In the genomic region with DNA sequence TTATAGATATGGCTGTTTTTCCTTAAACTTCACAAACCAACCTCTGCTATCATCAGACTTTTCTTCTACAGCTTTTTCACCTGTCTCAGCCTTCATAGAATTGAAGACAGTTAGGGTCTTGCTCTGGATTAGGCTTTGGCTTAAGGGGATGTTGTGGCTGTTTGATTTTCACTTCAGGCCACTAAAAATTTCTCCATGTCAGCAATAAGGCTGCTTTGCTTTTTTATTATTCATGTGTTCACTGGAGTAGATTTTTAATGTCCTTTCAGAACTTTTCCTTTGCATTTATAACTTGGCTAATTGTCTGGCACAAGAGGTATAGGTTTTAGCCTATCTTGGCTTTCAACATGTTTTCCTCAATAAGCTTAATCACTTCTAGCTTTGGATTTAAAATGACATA, we compare ENCODE assay signal across 36 cellular contexts.
DNase-seq lines count a peak whose midpoint lies in the region; ATAC-seq, FAIRE-seq and TF ChIP-seq lines count a peak whose summit lies in the region.
"Had no signal": no experiment of that assay in that cellular context is flagged by ENCODE, and none has a peak within 500 bp of the region (broad histone marks: within the 10 kb centered on the region; RNA-seq: fewer than 3 reads in every experiment).

No MANE protein-coding gene starts in this region.

- H3K9me3 Mint-ChIP-seq in activated T-helper 1 cell treated with anti-CD3 and anti-CD28 coated beads, Interleukin-12 subunit alpha, Interleukin-12 subunit beta, Interleukin-2, Interleukin-4 antibody, amounts not matched to agents 30 ng/mL and 10 ng/mL and 1 ng/mL, durations not matched to agents 14 hours and 24 hours and 36 hours, result no peaks in the 10 kb centered on the region
- H3K9me3 Mint-ChIP-seq: CD4-positive, alpha-beta T cell had no signal

- H4K8ac ChIP-seq in IMR-90 (ENCODE audit: low read depth in 2 of 2, low read length in 2 of 2), result no peak overlapping the region
- no peak overlapping the region for H4K8ac ChIP-seq in mesenchymal stem cell (ENCODE audit: low read length)

- dilution Hi-C loops in IMR-90 (cut with HindIII; ENCODE audit: low sequenced_read_pairs, unreplicated experiment), result no loop called here

- H4K20me1 ChIP-seq in HepG2 (ENCODE audit: insufficient read depth, low read length) (no peaks in the 10 kb centered on the region), IMR-90 (ENCODE audit: insufficient read depth, low read length) (no peaks in the 10 kb centered on the region)
- H4K20me1 ChIP-seq: BLaER1; BLaER1 treated with 17β-estradiol and CSF1 and Interleukin-3, amounts not matched to agents 10 nM and 100 nM had no signal

- H3K9ac ChIP-seq in HepG2 (ENCODE audit: insufficient read depth, low read depth, low read length), result no peak overlapping the region
- H3K9ac ChIP-seq in IMR-90 (ENCODE audit: low read depth, low read length), result no peak overlapping the region
- no peak overlapping the region for H3K9ac ChIP-seq in mesenchymal stem cell (ENCODE audit: low read length)
- H3K9ac ChIP-seq: BLaER1; BLaER1 treated with 17β-estradiol and CSF1 and Interleukin-3, amounts not matched to agents 10 nM and 100 nM had no signal

- POLR2A ChIA-PET in HepG2 (lab: Yijun Ruan, JAX), result no interaction called here
- POLR2A ChIA-PET in A549 (lab: Yijun Ruan, JAX), result no interaction called here
- POLR2A ChIA-PET in IMR-90 (lab: Charles Lee; ENCODE audit: unreplicated experiment), result no interaction called here

- no peak overlapping the region for H2BK15ac ChIP-seq in IMR-90 (ENCODE audit: low read depth, low read length)
- H2BK15ac ChIP-seq in mesenchymal stem cell (ENCODE audit: low read depth, poor library complexity, severe bottlenecking), result no peak overlapping the region

- H3K36me3 Mint-ChIP-seq in activated T-helper 1 cell treated with anti-CD3 and anti-CD28 coated beads, Interleukin-12 subunit alpha, Interleukin-12 subunit beta, Interleukin-2, Interleukin-4 antibody, amounts not matched to agents 30 ng/mL and 10 ng/mL and 1 ng/mL, durations not matched to agents 14 hours and 24 hours and 36 hours (ENCODE audit: low read depth), result no peaks in the 10 kb centered on the region
- H3K36me3 Mint-ChIP-seq: CD14-positive monocyte; CD4-positive, alpha-beta memory T cell; CD4-positive, CD25-positive, alpha-beta regulatory T cell; CD8-positive, alpha-beta memory T cell; CD8-positive, alpha-beta T cell had no signal

- H2BK120ac ChIP-seq in IMR-90 (ENCODE audit: low read depth, low read length) (no peak overlapping the region), mesenchymal stem cell (ENCODE audit: low read depth, low read length) (no peak overlapping the region)

- no peak overlapping the region for H2AK5ac ChIP-seq in IMR-90 (ENCODE audit: low read depth, low read length)
- no peak overlapping the region for H2AK5ac ChIP-seq in mesenchymal stem cell (ENCODE audit: low read length, severe bottlenecking)

- no peak overlapping the region for H3K14ac ChIP-seq in IMR-90 (replicated peaks; ENCODE audit: low read depth, low read length)
- no peak overlapping the region for H3K14ac ChIP-seq in mesenchymal stem cell (ENCODE audit: low read length in 2 of 2)

- no peaks in the 10 kb centered on the region for H3K79me2 ChIP-seq in HepG2 (ENCODE audit: insufficient read depth, low read length)

- no peak for ATAC-seq in HepG2
- no peak for ATAC-seq in right lobe of liver
- no peak for ATAC-seq in A549
- ATAC-seq in IMR-90 (ENCODE audit: low read depth), result no peak
- ATAC-seq: CD8-positive, alpha-beta T cell had no signal

- H2BK5ac ChIP-seq in IMR-90 (ENCODE audit: low read depth, low read length, poor library complexity, severe bottlenecking) (no peak overlapping the region), mesenchymal stem cell (ENCODE audit: low read depth, low read length, poor library complexity, severe bottlenecking) (no peak overlapping the region)

- no peaks in the 10 kb centered on the region for H3K79me1 ChIP-seq in IMR-90 (ENCODE audit: low read depth in 1 of 2, low read length in 2 of 2)
- H3K79me1 ChIP-seq in mesenchymal stem cell (replicated peaks; ENCODE audit: low read length, poor library complexity, severe bottlenecking), result no peaks in the 10 kb centered on the region

- no peak overlapping the region for H3K4me3 Mint-ChIP-seq in activated T-helper 1 cell treated with anti-CD3 and anti-CD28 coated beads, Interleukin-12 subunit alpha, Interleukin-12 subunit beta, Interleukin-2, Interleukin-4 antibody, amounts not matched to agents 30 ng/mL and 10 ng/mL and 1 ng/mL, durations not matched to agents 14 hours and 24 hours and 36 hours
- H3K4me3 Mint-ChIP-seq: B cell; CD14-positive monocyte; CD4-positive, alpha-beta memory T cell; CD4-positive, alpha-beta T cell; CD4-positive, CD25-positive, alpha-beta regulatory T cell; CD8-positive, alpha-beta memory T cell; CD8-positive, alpha-beta T cell had no signal

- no TSS peak for BruUV-seq in HepG2 (replicated peaks; lab: Mats Ljungman, UMichigan)
- BruUV-seq in IMR-90 (replicated peaks; lab: Mats Ljungman, UMichigan), result no TSS peak

- H3K4me3 ChIP-seq in HepG2 (replicated peaks in 1 of 3; ENCODE audit: insufficient read depth in 1 of 3, low read depth in 2 of 3, low read length in 3 of 3), result no peak overlapping the region
- H3K4me3 ChIP-seq in right lobe of liver, result no peak overlapping the region
- no peak overlapping the region for H3K4me3 ChIP-seq in A549
- no peak overlapping the region for H3K4me3 ChIP-seq in IMR-90 (ENCODE audit: insufficient read depth, low read depth, low read length)
- no peak overlapping the region for H3K4me3 ChIP-seq in retinal pigment epithelial cell (ENCODE audit: low read length)
- H3K4me3 ChIP-seq in mesenchymal stem cell (ENCODE audit: insufficient read depth in 1 of 2, low read depth in 1 of 2, low read length in 2 of 2), result no peak overlapping the region
- H3K4me3 ChIP-seq: BLaER1; BLaER1 treated with 17β-estradiol and CSF1 and Interleukin-3, amounts not matched to agents 10 nM and 100 nM had no signal

- in situ Hi-C loops in HepG2 (cut with HindIII; ENCODE audit: extremely low pct_ligation_motif_present, low pct_unique_long_range_greater_than_20kb), result no loop called here
- in situ Hi-C loops in IMR-90 (cut with MboI; ENCODE audit: low sequenced_read_pairs), result no loop called here

- no peaks in the 10 kb centered on the region for H3K27me3 Mint-ChIP-seq in activated T-helper 1 cell treated with anti-CD3 and anti-CD28 coated beads, Interleukin-12 subunit alpha, Interleukin-12 subunit beta, Interleukin-2, Interleukin-4 antibody, amounts not matched to agents 30 ng/mL and 10 ng/mL and 1 ng/mL, durations not matched to agents 14 hours and 24 hours and 36 hours (ENCODE audit: insufficient read depth)
- H3K27me3 Mint-ChIP-seq: CD4-positive, alpha-beta memory T cell; CD4-positive, alpha-beta T cell; CD4-positive, CD25-positive, alpha-beta regulatory T cell; CD8-positive, alpha-beta memory T cell had no signal

- H3K27ac Mint-ChIP-seq in activated T-helper 1 cell treated with anti-CD3 and anti-CD28 coated beads, Interleukin-12 subunit alpha, Interleukin-12 subunit beta, Interleukin-2, Interleukin-4 antibody, amounts not matched to agents 30 ng/mL and 10 ng/mL and 1 ng/mL, durations not matched to agents 14 hours and 24 hours and 36 hours, result no peak overlapping the region
- H3K27ac Mint-ChIP-seq: B cell; CD14-positive monocyte; CD4-positive, alpha-beta memory T cell; CD4-positive, alpha-beta T cell; CD4-positive, CD25-positive, alpha-beta regulatory T cell; CD8-positive, alpha-beta memory T cell; CD8-positive, alpha-beta T cell had no signal

- H3K4ac ChIP-seq in IMR-90 (ENCODE audit: low read depth, low read length) (no peak overlapping the region), mesenchymal stem cell (ENCODE audit: low read depth in 1 of 2, low read length in 2 of 2) (no peak overlapping the region)

- TF ChIP-seq EP300 in HepG2 (IDR thresholded peaks at IDR 0.05; ENCODE audit: low read depth in 2 of 2, low read length in 2 of 2) (no peak), HepG2 (CRISPR knock-in tag; IDR thresholded peaks at IDR 0.05; ENCODE audit: borderline replicate concordance) (no peak), A549 (IDR thresholded peaks at IDR 0.05) (no peak)

- no peak overlapping the region for H2AK9ac ChIP-seq in IMR-90 (replicated peaks; ENCODE audit: low read depth, low read length, poor library complexity)

- TF ChIP-seq CTCF in HepG2 (CRISPR knock-in tag; IDR thresholded peaks at IDR 0.05) (no peak), right lobe of liver (IDR thresholded peaks at IDR 0.05) (no peak), A549 (IDR thresholded peaks at IDR 0.05) (no peak), IMR-90 (conservative IDR thresholded peaks at IDR 0.05; ENCODE audit: low read depth, low read length) (no peak), retinal pigment epithelial cell (conservative IDR thresholded peaks at IDR 0.05; ENCODE audit: low read depth, low read length) (no peak)

- H3K27ac ChIP-seq in HepG2 (ENCODE audit: extremely low read length, insufficient read depth, low read length) (no peak overlapping the region), right lobe of liver (no peak overlapping the region), A549 (no peak overlapping the region), IMR-90 (ENCODE audit: insufficient read depth, low read length) (no peak overlapping the region), mesenchymal stem cell (ENCODE audit: low read length, poor library complexity, severe bottlenecking) (no peak overlapping the region)
- H3K27ac ChIP-seq: 22Rv1; BLaER1; BLaER1 treated with 17β-estradiol and CSF1 and Interleukin-3, amounts not matched to agents 10 nM and 100 nM; C4-2B had no signal

- H3K23ac ChIP-seq in IMR-90 (ENCODE audit: low read depth, low read length) (no peak overlapping the region), mesenchymal stem cell (ENCODE audit: low read length in 2 of 2) (no peak overlapping the region)

- no peak overlapping the region for H2AFZ ChIP-seq in HepG2 (ENCODE audit: low read length)
- H2AFZ ChIP-seq in IMR-90 (replicated peaks; ENCODE audit: low read length, poor library complexity), result no peak overlapping the region
- no peak overlapping the region for H2AFZ ChIP-seq in mesenchymal stem cell (ENCODE audit: low read depth, low read length)

- no peak overlapping the region for H2BK12ac ChIP-seq in mesenchymal stem cell (ENCODE audit: low read length in 2 of 2)

- no peaks in the 10 kb centered on the region for H3K4me1 Mint-ChIP-seq in activated T-helper 1 cell treated with anti-CD3 and anti-CD28 coated beads, Interleukin-12 subunit alpha, Interleukin-12 subunit beta, Interleukin-2, Interleukin-4 antibody, amounts not matched to agents 30 ng/mL and 10 ng/mL and 1 ng/mL, durations not matched to agents 14 hours and 24 hours and 36 hours (ENCODE audit: low read depth)
- H3K4me1 Mint-ChIP-seq: B cell; CD14-positive monocyte; CD4-positive, alpha-beta memory T cell; CD4-positive, CD25-positive, alpha-beta regulatory T cell; CD8-positive, alpha-beta memory T cell had no signal

- intact Hi-C loops in HepG2 (cut with micrococcal nuclease; ENCODE audit: unreplicated experiment), result loop anchor here (5.0 kb wide), 1 partner anchor 522 kb away; no protein-coding TSS in a partner anchor
- intact Hi-C loops in right lobe of liver (cut with DNase I), result no loop called here
- intact Hi-C loops in IMR-90 (cut with micrococcal nuclease), result no loop called here
- intact Hi-C loops in activated T-helper 1 cell treated with anti-CD3 and anti-CD28 coated beads, Interleukin-12 subunit alpha, Interleukin-12 subunit beta, Interleukin-2, Interleukin-4 antibody, amounts not matched to agents 30 ng/mL and 10 ng/mL and 1 ng/mL, durations not matched to agents 14 hours and 24 hours and 36 hours (cut with micrococcal nuclease), result no loop called here

- no peaks in the 10 kb centered on the region for H3K9me3 ChIP-seq in HepG2 (ENCODE audit: low read length)
- H3K9me3 ChIP-seq in right lobe of liver, result no peaks in the 10 kb centered on the region
- no peaks in the 10 kb centered on the region for H3K9me3 ChIP-seq in A549
- no peaks in the 10 kb centered on the region for H3K9me3 ChIP-seq in IMR-90 (ENCODE audit: control insufficient read depth, insufficient read depth, low read length)
- H3K9me3 ChIP-seq in mesenchymal stem cell (ENCODE audit: control insufficient read depth, low read length), result no peaks in the 10 kb centered on the region
- H3K9me3 ChIP-seq: BE2C; BLaER1; BLaER1 treated with 17β-estradiol and CSF1 and Interleukin-3, amounts not matched to agents 10 nM and 100 nM; Caco-2 had no signal

- TF ChIP-seq RAD21 in HepG2 (CRISPR knock-in tag; IDR thresholded peaks at IDR 0.05), result no peak
- no peak for TF ChIP-seq RAD21 in A549 (conservative IDR thresholded peaks at IDR 0.05 in 1 of 2, IDR thresholded peaks at IDR 0.05 in 1 of 2)
- no peak for TF ChIP-seq RAD21 in IMR-90 (IDR thresholded peaks at IDR 0.05; ENCODE audit: low read length)

- DNase-seq in HepG2 (ENCODE audit: low spot score) (no peak), right lobe of liver (no peak), A549 (ENCODE audit: low read depth in 1 of 2, low spot score in 1 of 2) (no peak), IMR-90 (no peak), retinal pigment epithelial cell (ENCODE audit: low read depth) (peak; percentile 38), mesenchymal stem cell (no peak)
- DNase-seq in activated T-helper 1 cell treated with anti-CD3 and anti-CD28 coated beads, Interleukin-12 subunit alpha, Interleukin-12 subunit beta, Interleukin-2, Interleukin-4 antibody, amounts not matched to agents 30 ng/mL and 10 ng/mL and 1 ng/mL, durations not matched to agents 14 hours and 24 hours and 36 hours (ENCODE audit: low spot score), result no peak
- no peak for DNase-seq in stimulated activated CD4-positive, alpha-beta T cell treated with anti-CD3 and anti-CD28 coated beads, Interleukin-2, amount 100 ng/mL, for 24 hours
- DNase-seq: 8988T; ACHN; AML-193; BE2C; C1 segment of cervical spinal cord; Caco-2; Calu3; CD4-positive, alpha-beta memory T cell; CD4-positive, alpha-beta T cell; CD4-positive, CD25-positive, alpha-beta regulatory T cell; CD8-positive, alpha-beta memory T cell; CD8-positive, alpha-beta T cell; COR-L47; DMS 273 treated with DMSO at 0.1 percent for 48 hours; DMS153; DMS53; DMS79; DMS79 treated with DMSO at 0.1 percent for 48 hours; DND-41; EL had no signal

- no peaks in the 10 kb centered on the region for H3K4me1 ChIP-seq in HepG2 (ENCODE audit: insufficient read depth, low read length)
- no peaks in the 10 kb centered on the region for H3K4me1 ChIP-seq in right lobe of liver
- no peaks in the 10 kb centered on the region for H3K4me1 ChIP-seq in A549
- H3K4me1 ChIP-seq in IMR-90 (ENCODE audit: control insufficient read depth, insufficient read depth, low read length), result peaks cover 2% of the 10 kb centered on the region; the same call in 1 of the 2 replicates
- no peaks in the 10 kb centered on the region for H3K4me1 ChIP-seq in mesenchymal stem cell (ENCODE audit: control insufficient read depth, insufficient read depth, low read depth, low read length)
- H3K4me1 ChIP-seq: BE2C; BLaER1; BLaER1 treated with 17β-estradiol and CSF1 and Interleukin-3, amounts not matched to agents 10 nM and 100 nM; Caco-2 had no signal

- no peak overlapping the region for H4K91ac ChIP-seq in IMR-90 (ENCODE audit: insufficient read depth, low read depth, low read length)
- no peak overlapping the region for H4K91ac ChIP-seq in mesenchymal stem cell (ENCODE audit: low read length)

- TF ChIP-seq POLR2A in HepG2 (IDR thresholded peaks at IDR 0.05; ENCODE audit: insufficient read depth in 1 of 2, low read depth in 2 of 2, low read length in 2 of 2) (no peak), right lobe of liver (IDR thresholded peaks at IDR 0.05) (no peak), A549 (IDR thresholded peaks at IDR 0.05; ENCODE audit: low read length) (no peak), IMR-90 (IDR thresholded peaks at IDR 0.05; ENCODE audit: low read depth, low read length) (no peak)

- CTCF ChIA-PET in HepG2 (lab: Yijun Ruan, JAX; ENCODE audit: low intra/inter-chr PET ratio, low total read pairs) (no interaction called here), A549 (lab: Yijun Ruan, JAX) (no interaction called here), IMR-90 (lab: Yijun Ruan, JAX) (no interaction called here)

- H3K56ac ChIP-seq in IMR-90 (ENCODE audit: extremely low read depth, insufficient read depth, low read length), result no peak overlapping the region

- no peak overlapping the region for H3K4me2 ChIP-seq in HepG2 (ENCODE audit: low read depth, low read length)
- H3K4me2 ChIP-seq in A549, result no peak overlapping the region
- no peak overlapping the region for H3K4me2 ChIP-seq in IMR-90 (ENCODE audit: low read depth, low read length)
- H3K4me2 ChIP-seq in mesenchymal stem cell (ENCODE audit: low read length, poor library complexity, severe bottlenecking), result no peak overlapping the region
- H3K4me2 ChIP-seq: BLaER1; BLaER1 treated with 17β-estradiol and CSF1 and Interleukin-3, amounts not matched to agents 10 nM and 100 nM had no signal

- FAIRE-seq in HepG2 (lab: Jason Lieb, UNC) (no peak), A549 (lab: Jason Lieb, UNC) (no peak)
- FAIRE-seq: A204.1, D721Med had no signal

- no peak overlapping the region for H2BK20ac ChIP-seq in IMR-90 (ENCODE audit: low read depth, low read length)

- H3K18ac ChIP-seq in IMR-90 (ENCODE audit: low read depth, low read length) (no peak overlapping the region), mesenchymal stem cell (ENCODE audit: low read depth in 1 of 2, low read length in 2 of 2) (no peak overlapping the region)

- no peak overlapping the region for H4K5ac ChIP-seq in IMR-90 (ENCODE audit: low read depth, low read length)

- H3K36me3 ChIP-seq in HepG2 (replicated peaks in 1 of 2; ENCODE audit: control insufficient read depth in 1 of 2, insufficient read depth in 2 of 2, low read length in 2 of 2) (no peaks in the 10 kb centered on the region), right lobe of liver (no peaks in the 10 kb centered on the region), IMR-90 (ENCODE audit: control insufficient read depth, insufficient read depth, low read length) (no peaks in the 10 kb centered on the region), mesenchymal stem cell (ENCODE audit: control insufficient read depth in 1 of 2, insufficient read depth in 2 of 2, low read depth in 1 of 2, low read length in 2 of 2) (no peaks in the 10 kb centered on the region)
- H3K36me3 ChIP-seq: BE2C; BLaER1; BLaER1 treated with 17β-estradiol and CSF1 and Interleukin-3, amounts not matched to agents 10 nM and 100 nM had no signal

- no peaks in the 10 kb centered on the region for H3K9me1 ChIP-seq in IMR-90 (ENCODE audit: insufficient read depth, low read length)

- no peaks in the 10 kb centered on the region for H3K27me3 ChIP-seq in HepG2 (ENCODE audit: control insufficient read depth in 1 of 2, insufficient read depth in 2 of 2, low read length in 2 of 2)
- no peaks in the 10 kb centered on the region for H3K27me3 ChIP-seq in right lobe of liver
- H3K27me3 ChIP-seq in IMR-90 (ENCODE audit: control insufficient read depth, insufficient read depth, low read length), result no peaks in the 10 kb centered on the region
- H3K27me3 ChIP-seq in mesenchymal stem cell (ENCODE audit: control insufficient read depth in 1 of 2, insufficient read depth in 1 of 2, low read length in 2 of 2), result no peaks in the 10 kb centered on the region
- H3K27me3 ChIP-seq: BE2C; BLaER1; BLaER1 treated with 17β-estradiol and CSF1 and Interleukin-3, amounts not matched to agents 10 nM and 100 nM had no signal
